1 cellular context compared by ENCODE assay signal in genomic region chr1:91036894-91037829, GRCh38.
TF ChIP-seq lines count a peak whose summit lies in the region.

No MANE protein-coding gene starts in this region.

TF ChIP-seq in GM23338, 12 proteins besides CTCF, POLR2A, EP300 and RAD21 (continued from another document):
- TF ChIP-seq ZNF462 (CRISPR knock-in tag; IDR thresholded peaks at IDR 0.05) (no peak), EZH2 (IDR thresholded peaks at IDR 0.05; ENCODE audit: low read depth, unreplicated experiment) (no peak)
